Comparison of ENCODE assay signal across 3 cellular contexts in the genomic region with DNA sequence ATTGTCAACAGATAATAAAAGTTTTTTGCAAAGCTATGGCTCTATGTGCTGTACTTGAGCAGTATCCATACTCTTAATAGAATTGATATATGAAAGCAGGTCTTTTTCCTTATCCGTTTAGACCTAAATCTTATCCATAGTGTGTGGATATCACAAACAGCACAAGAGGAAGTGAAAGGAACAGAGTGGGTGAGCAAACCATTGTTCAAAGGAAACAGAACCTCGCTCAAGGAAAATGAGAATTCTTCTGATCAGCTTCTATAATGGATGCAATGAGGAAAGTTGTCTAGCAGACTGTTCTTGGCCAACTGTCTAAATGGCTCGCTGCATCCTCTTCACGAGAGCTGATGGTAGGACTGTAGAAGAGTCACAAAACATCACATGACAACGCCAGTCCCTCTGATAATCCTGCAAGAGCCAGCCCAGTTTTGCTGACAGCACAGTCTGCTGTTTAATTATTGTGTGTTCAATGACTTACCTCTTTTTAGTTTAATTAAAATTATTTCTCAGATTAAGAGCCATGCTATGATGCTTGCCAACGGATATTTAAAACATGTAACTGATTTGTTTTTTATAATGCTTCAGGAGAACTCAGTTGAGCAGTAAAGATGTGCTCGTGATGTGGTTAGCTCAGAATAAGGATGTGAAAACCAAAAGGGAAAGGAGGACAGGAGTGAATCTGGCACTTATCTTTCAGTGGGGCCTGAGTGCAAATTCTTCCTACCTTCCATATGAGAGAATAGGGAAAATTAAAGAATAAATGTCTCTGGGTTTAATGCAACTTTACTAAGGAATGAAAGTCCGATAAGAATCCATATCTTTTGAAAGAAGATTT.
TF ChIP-seq lines count a peak whose summit lies in the region.

No MANE protein-coding gene starts in this region.

TF ChIP-seq in GM12891, 5 proteins besides CTCF, POLR2A, EP300 and RAD21:
- TF ChIP-seq SPI1 (IDR thresholded peaks at IDR 0.05; ENCODE audit: low read depth, low read length) (peak; percentile 63), PAX5 (IDR thresholded peaks at IDR 0.05; ENCODE audit: insufficient read depth, low read length, severe bottlenecking) (no peak)

TF ChIP-seq in endothelial cell of umbilical vein, 7 proteins besides CTCF, POLR2A, EP300 and RAD21:
- TF ChIP-seq POLR2AphosphoS5 (IDR thresholded peaks at IDR 0.05; ENCODE audit: insufficient read depth, low read depth, low read length): no peak
- TF ChIP-seq JUN (IDR thresholded peaks at IDR 0.05; ENCODE audit: borderline replicate concordance, insufficient read depth, insufficient read length, low read depth): no peak
- no peak for TF ChIP-seq EZH2 (IDR thresholded peaks at IDR 0.05; ENCODE audit: borderline replicate concordance, low read depth, low read length, severe bottlenecking)
- TF ChIP-seq FOS (IDR thresholded peaks at IDR 0.05; ENCODE audit: borderline replicate concordance, insufficient read depth, low read length): no peak
- TF ChIP-seq GATA2 (IDR thresholded peaks at IDR 0.05; ENCODE audit: insufficient read depth, insufficient read length, low read depth, low read length): no peak
- TF ChIP-seq, protein P1, sequence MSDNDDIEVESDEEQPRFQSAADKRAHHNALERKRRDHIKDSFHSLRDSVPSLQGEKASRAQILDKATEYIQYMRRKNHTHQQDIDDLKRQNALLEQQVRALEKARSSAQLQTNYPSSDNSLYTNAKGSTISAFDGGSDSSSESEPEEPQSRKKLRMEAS (IDR thresholded peaks at IDR 0.05; ENCODE audit: insufficient read depth, insufficient read length): no peak
- TF ChIP-seq MYC (IDR thresholded peaks at IDR 0.05; ENCODE audit: low read depth, low read length): no peak

TF ChIP-seq in HepG2, 621 proteins besides CTCF, POLR2A, EP300 and RAD21:
- TF ChIP-seq TGIF2 (CRISPR knock-in tag; IDR thresholded peaks at IDR 0.05) (no peak), ZNF878 (CRISPR knock-in tag; IDR thresholded peaks at IDR 0.05) (no peak), ZFP90 (CRISPR knock-in tag; IDR thresholded peaks at IDR 0.05; ENCODE audit: borderline replicate concordance) (no peak), FOXJ3 (CRISPR knock-in tag; IDR thresholded peaks at IDR 0.05; ENCODE audit: borderline replicate concordance) (no peak), KLF16 (CRISPR knock-in tag; IDR thresholded peaks at IDR 0.05) (no peak), ARNTL (CRISPR knock-in tag; IDR thresholded peaks at IDR 0.05) (no peak), CAMTA2 (CRISPR knock-in tag; IDR thresholded peaks at IDR 0.05; ENCODE audit: borderline replicate concordance) (no peak), BRD4 (CRISPR knock-in tag; IDR thresholded peaks at IDR 0.05) (no peak), ZNF589 (CRISPR knock-in tag; conservative IDR thresholded peaks at IDR 0.05) (no peak), CENPT (CRISPR knock-in tag; IDR thresholded peaks at IDR 0.05; ENCODE audit: low read depth) (no peak), MAFF (IDR thresholded peaks at IDR 0.05; ENCODE audit: low read depth, low read length) (no peak), JARID2 (CRISPR knock-in tag; IDR thresholded peaks at IDR 0.05; ENCODE audit: insufficient replicate concordance) (no peak), MATR3 (CRISPR knock-in tag; IDR thresholded peaks at IDR 0.05) (no peak), TEAD2 (CRISPR knock-in tag; IDR thresholded peaks at IDR 0.05) (no peak), ZSCAN25 (CRISPR knock-in tag; IDR thresholded peaks at IDR 0.05) (no peak), ZNF274 (CRISPR knock-in tag; IDR thresholded peaks at IDR 0.05) (no peak), ZNF234 (CRISPR knock-in tag; conservative IDR thresholded peaks at IDR 0.05) (no peak), DR1 (CRISPR knock-in tag; IDR thresholded peaks at IDR 0.05) (no peak), MYNN (CRISPR knock-in tag; IDR thresholded peaks at IDR 0.05; ENCODE audit: low read depth) (no peak)
- TF ChIP-seq, protein P2, sequence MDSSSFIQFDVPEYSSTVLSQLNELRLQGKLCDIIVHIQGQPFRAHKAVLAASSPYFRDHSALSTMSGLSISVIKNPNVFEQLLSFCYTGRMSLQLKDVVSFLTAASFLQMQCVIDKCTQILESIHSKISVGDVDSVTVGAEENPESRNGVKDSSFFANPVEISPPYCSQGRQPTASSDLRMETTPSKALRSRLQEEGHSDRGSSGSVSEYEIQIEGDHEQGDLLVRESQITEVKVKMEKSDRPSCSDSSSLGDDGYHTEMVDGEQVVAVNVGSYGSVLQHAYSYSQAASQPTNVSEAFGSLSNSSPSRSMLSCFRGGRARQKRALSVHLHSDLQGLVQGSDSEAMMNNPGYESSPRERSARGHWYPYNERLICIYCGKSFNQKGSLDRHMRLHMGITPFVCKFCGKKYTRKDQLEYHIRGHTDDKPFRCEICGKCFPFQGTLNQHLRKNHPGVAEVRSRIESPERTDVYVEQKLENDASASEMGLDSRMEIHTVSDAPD (CRISPR knock-in tag; IDR thresholded peaks at IDR 0.05): no peak
TF ChIP-seq in HepG2: peak in this region for 0.
